In genomic region chr7:39540320-39540719, GRCh38 we compare ENCODE assay signal across 23 cellular contexts. TPM values are rescaled to one million over a fixed set of nuclear protein-coding genes. Genes with fewer than 3 reads are reported as not detected.
DNase-seq lines count a peak whose midpoint lies in the region; ATAC-seq and TF ChIP-seq lines count a peak whose summit lies in the region.
"Had no signal": no experiment of that assay in that cellular context is flagged by ENCODE, and none has a peak within 500 bp of the region (broad histone marks: within the 10 kb centered on the region; RNA-seq: fewer than 3 reads in every experiment).

No MANE protein-coding gene starts in this region.

- H3K4me1 ChIP-seq in colonic mucosa (no peaks in the 10 kb centered on the region), transverse colon (peaks cover 0 to 20% (median 8%) of the 10 kb centered on the region in 4 donors), psoas muscle (no peaks in the 10 kb centered on the region)
- H3K4me1 ChIP-seq: BE2C, foreskin keratinocyte, HAP-1 had no signal

- H3K27me3 ChIP-seq in colonic mucosa (no peaks in the 10 kb centered on the region), transverse colon (no peaks in the 10 kb centered on the region), psoas muscle (ENCODE audit: insufficient read depth in 3 of 3, low read length in 2 of 3) (no peaks in the 10 kb centered on the region)
- H3K27me3 ChIP-seq: cardiac muscle cell had no signal

- H3K36me3 Mint-ChIP-seq in immature natural killer cell: no peaks in the 10 kb centered on the region
- H3K36me3 Mint-ChIP-seq: memory B cell; naive thymus-derived CD4-positive, alpha-beta T cell had no signal

- H3K4me3 ChIP-seq in colonic mucosa: no peak overlapping the region
- H3K4me3 ChIP-seq in transverse colon: no peak overlapping the region
- no peak overlapping the region for H3K4me3 ChIP-seq in psoas muscle
- H3K4me3 ChIP-seq: cardiac muscle cell, GM12878, HAP-1, skin epidermis had no signal

- 61 to 64% methylated on average over 2 to 7 of the region's 7 CpGs for WGBS in transverse colon (ENCODE audit: low coverage in 1 of 2), 2 donors
- 63 to 74% (median 66%) methylated on average over 7 of the region's 7 CpGs for WGBS in psoas muscle, 3 donors

- TF ChIP-seq EP300 in transverse colon (IDR thresholded peaks at IDR 0.05; ENCODE audit: low read depth): no peak

- H3K36me3 ChIP-seq in colonic mucosa: no peaks in the 10 kb centered on the region
- H3K36me3 ChIP-seq in transverse colon: no peaks in the 10 kb centered on the region
- no peaks in the 10 kb centered on the region for H3K36me3 ChIP-seq in psoas muscle (ENCODE audit: insufficient read depth in 1 of 2, low read depth in 1 of 2)
- H3K36me3 ChIP-seq: BE2C, cardiac muscle cell, HAP-1 had no signal

- no peaks in the 10 kb centered on the region for H3K4me1 Mint-ChIP-seq in immature natural killer cell
- H3K4me1 Mint-ChIP-seq: memory B cell; naive thymus-derived CD4-positive, alpha-beta T cell had no signal

- in situ Hi-C loops in transverse colon (cut with MboI; ENCODE audit: low pct_ligation_motif_present in 1 of 4, low pct_unique_long_range_greater_than_20kb in 1 of 4, low sequenced_read_pairs in 3 of 4): no loop called here

- CTCF ChIA-PET in RWPE1 (lab: Yijun Ruan, JAX): no interaction called here

- H3K4me3 Mint-ChIP-seq in immature natural killer cell: no peak overlapping the region
- H3K4me3 Mint-ChIP-seq: memory B cell; naive thymus-derived CD4-positive, alpha-beta T cell had no signal

- no peak for ATAC-seq in psoas muscle
- ATAC-seq: foreskin keratinocyte; GM12878; naive thymus-derived CD4-positive, alpha-beta T cell had no signal

- no peak overlapping the region for H3K9ac ChIP-seq in colonic mucosa (ENCODE audit: low read depth in 2 of 2, low read length in 2 of 2)

- H3K27ac ChIP-seq in colonic mucosa (no peak overlapping the region), transverse colon (peak overlapping the region in 3 of 4 donors; percentile 30 to 39 (median 31)), psoas muscle (no peak overlapping the region), RWPE1 (no peak overlapping the region)
- H3K27ac ChIP-seq: cardiac muscle cell, epithelial cell of prostate, foreskin keratinocyte, skin epidermis, VCaP had no signal

- H3K9me3 ChIP-seq in colonic mucosa (no peaks in the 10 kb centered on the region), transverse colon (no peaks in the 10 kb centered on the region), psoas muscle (no peaks in the 10 kb centered on the region)
- H3K9me3 ChIP-seq: BE2C, HAP-1 had no signal

- H3K27me3 Mint-ChIP-seq in immature natural killer cell (ENCODE audit: low read depth in 3 of 3): peaks cover 0 to 19% (median 6%) of the 10 kb centered on the region in 3 donors

- intact Hi-C loops in colonic mucosa (cut with DNase I): no loop called here
- intact Hi-C loops in transverse colon (cut with DNase I; ENCODE audit: low total_unique reads): no loop called here
- intact Hi-C loops in psoas muscle (cut with DNase I): no loop called here

- POLR2A ChIA-PET in RWPE1 (lab: Yijun Ruan, JAX; ENCODE audit: low non-redundant PET): no interaction called here

- no peaks in the 10 kb centered on the region for H3K9me3 Mint-ChIP-seq in immature natural killer cell
- H3K9me3 Mint-ChIP-seq: memory B cell had no signal

- TF ChIP-seq CTCF in colonic mucosa (IDR thresholded peaks at IDR 0.05) (no peak), transverse colon (IDR thresholded peaks at IDR 0.05) (no peak), psoas muscle (IDR thresholded peaks at IDR 0.05) (no peak), RWPE1 (conservative IDR thresholded peaks at IDR 0.05; ENCODE audit: low read depth) (no peak)

- H3K27ac Mint-ChIP-seq in immature natural killer cell: no peak overlapping the region
- H3K27ac Mint-ChIP-seq: memory B cell; naive thymus-derived CD4-positive, alpha-beta T cell had no signal

- TF ChIP-seq POLR2A in transverse colon (IDR thresholded peaks at IDR 0.05): no peak

- peak; percentile 29 to 48 for DNase-seq in NCI-H2081 (lab: John Stamatoyannopoulos, UW)
- no peak for DNase-seq in NCI-H2081 treated with DMSO at 0.1 percent for 48 hours (lab: John Stamatoyannopoulos, UW)
- peak; percentile 45 for DNase-seq in NCI-H510A (lab: John Stamatoyannopoulos, UW)
- DNase-seq in colonic mucosa: peak; percentile 50
- DNase-seq in transverse colon: peak; percentile 14
- DNase-seq in psoas muscle: no peak
- no peak for DNase-seq in immature natural killer cell
- no peak for DNase-seq in RWPE1 (ENCODE audit: low spot score)
- DNase-seq: activated CD4-positive, alpha-beta T cell treated with anti-CD3 and anti-CD28 coated beads, Interleukin-2, amount 50 U/mL, for 4 hours; activated gamma-delta T cell treated with Interleukin-2 at 50 U/mL for 16 hours; BE2C; foreskin keratinocyte; naive thymus-derived CD4-positive, alpha-beta T cell; posterior cingulate gyrus; Right ventricle myocardium superior; stimulated activated CD4-positive, alpha-beta T cell treated with anti-CD3 and anti-CD28 coated beads, Interleukin-4, amount 100 ng/mL, for 24 hours had no signal

RNA-seq across cellular contexts. Expression of gene YAE1, which starts 25.9 kb away (rescaled TPM):
- total RNA-seq in colonic mucosa: 10 to 100 TPM; 21.8 to 23.2 TPM
- total RNA-seq in transverse colon: 10 to 100 TPM in 3 of 4 donors, 1 to 10 TPM in 1; 1.4 to 22.9 (median 13.3) TPM
- 10 to 100 TPM in 2 of 4 donors, 1 to 10 TPM in 2; 7.6 to 15.1 (median 9.9) TPM for total RNA-seq in psoas muscle
- 10 to 100 TPM; 15.3 to 20.9 (median 17.2) TPM for polyA plus RNA-seq in psoas muscle
- polyA plus RNA-seq in immature natural killer cell: 1 to 10 TPM; 6.3 to 9.2 (median 9.1) TPM

Comparison
In these comparisons a context has a peak if more than half of its experiments do, and no peak if none do; other contexts are left out.
1. DNase-seq: peak in NCI-H2081 (2 of 2), NCI-H510A (single experiment), colonic mucosa (single experiment) and transverse colon (single experiment); none in NCI-H2081 treated with DMSO at 0.1 percent for 48 hours (single experiment), psoas muscle (0 of 2), immature natural killer cell (0 of 3) and RWPE1 (single experiment).
2. H3K27ac ChIP-seq: peak in transverse colon (3 of 4); none in colonic mucosa (single experiment), psoas muscle (single experiment) and RWPE1 (single experiment).